ENCODE assay signal across 8 cellular contexts in genomic region chr18:57819671-57820460, GRCh38. TPM values are rescaled to one million over a fixed set of nuclear protein-coding genes. Genes with fewer than 3 reads are reported as not detected.
DNase-seq lines count a peak whose midpoint lies in the region; ATAC-seq and FAIRE-seq lines count a peak whose summit lies in the region.

No MANE protein-coding gene starts in this region.

- H3K4me1 ChIP-seq in CD4-positive, alpha-beta memory T cell (ENCODE audit: insufficient read depth, low read length) = no peaks in the 10 kb centered on the region

- no peak overlapping the region for H3K4me3 Mint-ChIP-seq in stimulated activated naive B cell treated with anti-CD40 and anti-IgM and Interleukin-4, amounts not matched to agents 10 μg/mL and 1 μg/mL and 100 μg/mL, for 72 hours
- no peak overlapping the region for H3K4me3 Mint-ChIP-seq in CD4-positive, alpha-beta memory T cell

- no peaks in the 10 kb centered on the region for H3K9me3 ChIP-seq in CD4-positive, alpha-beta memory T cell (ENCODE audit: control insufficient read depth in 1 of 2, low read length in 2 of 2)

- no peaks in the 10 kb centered on the region for H3K27me3 ChIP-seq in CD4-positive, alpha-beta memory T cell (ENCODE audit: insufficient read depth, low read length)

- H3K4me3 ChIP-seq in CD4-positive, alpha-beta memory T cell (ENCODE audit: low read length in 2 of 2) = no peak overlapping the region

- H3K27me3 Mint-ChIP-seq in stimulated activated naive B cell treated with anti-CD40 and anti-IgM and Interleukin-4, amounts not matched to agents 10 μg/mL and 1 μg/mL and 100 μg/mL, for 72 hours = no peaks in the 10 kb centered on the region
- H3K27me3 Mint-ChIP-seq in CD4-positive, alpha-beta memory T cell = peaks cover 0 to 7% of the 10 kb centered on the region in 2 donors

- no peak overlapping the region for H3K27ac ChIP-seq in caudate nucleus (ENCODE audit: low read depth, low read length)
- no peak overlapping the region for H3K27ac ChIP-seq in CD4-positive, alpha-beta memory T cell (ENCODE audit: low read depth, low read length)

- intact Hi-C loops in cardiac septum (cut with DNase I) = no loop called here
- intact Hi-C loops in CD4-positive, alpha-beta memory T cell (cut with micrococcal nuclease) = no loop called here

- ATAC-seq in stimulated activated naive B cell treated with anti-CD40 and anti-IgM and Interleukin-4, amounts not matched to agents 10 μg/mL and 1 μg/mL and 100 μg/mL, for 72 hours (replicated peaks) = peak; percentile 41 to 66

- POLR2A ChIA-PET in CD4-positive, alpha-beta memory T cell (lab: Charles Lee; ENCODE audit: partially characterized antibody) = no interaction called here

- H3K36me3 ChIP-seq in CD4-positive, alpha-beta memory T cell (ENCODE audit: insufficient read depth, low read length) = no peaks in the 10 kb centered on the region

- peaks cover 10 to 15% of the 10 kb centered on the region in 2 donors for H3K4me1 Mint-ChIP-seq in stimulated activated naive B cell treated with anti-CD40 and anti-IgM and Interleukin-4, amounts not matched to agents 10 μg/mL and 1 μg/mL and 100 μg/mL, for 72 hours
- H3K4me1 Mint-ChIP-seq in CD4-positive, alpha-beta memory T cell = no peaks in the 10 kb centered on the region

- no peaks in the 10 kb centered on the region for H3K36me3 Mint-ChIP-seq in stimulated activated naive B cell treated with anti-CD40 and anti-IgM and Interleukin-4, amounts not matched to agents 10 μg/mL and 1 μg/mL and 100 μg/mL, for 72 hours
- H3K36me3 Mint-ChIP-seq in CD4-positive, alpha-beta memory T cell = no peaks in the 10 kb centered on the region

- peak; percentile 9 for FAIRE-seq in GM18507 (lab: Jason Lieb, UNC)

- peaks cover 0 to 3% of the 10 kb centered on the region in 2 donors for H3K9me3 Mint-ChIP-seq in stimulated activated naive B cell treated with anti-CD40 and anti-IgM and Interleukin-4, amounts not matched to agents 10 μg/mL and 1 μg/mL and 100 μg/mL, for 72 hours
- H3K9me3 Mint-ChIP-seq in CD4-positive, alpha-beta memory T cell = peaks cover 0 to 4% (median 0%) of the 10 kb centered on the region in 8 donors

- CTCF ChIA-PET in CD4-positive, alpha-beta memory T cell (lab: Charles Lee; ENCODE audit: partially characterized antibody) = no interaction called here

- H3K27ac Mint-ChIP-seq in stimulated activated naive B cell treated with anti-CD40 and anti-IgM and Interleukin-4, amounts not matched to agents 10 μg/mL and 1 μg/mL and 100 μg/mL, for 72 hours = no peak overlapping the region
- no peak overlapping the region for H3K27ac Mint-ChIP-seq in CD4-positive, alpha-beta memory T cell

- no peak for DNase-seq in GM18507 (ENCODE audit: extremely low spot score, insufficient read length, low read depth)
- DNase-seq in HPDE6-E6E7 (ENCODE audit: extremely low spot score) = peak; percentile 69
- peak; percentile 58 to 79 for DNase-seq in SW 1271 (lab: John Stamatoyannopoulos, UW)
- DNase-seq in cardiac septum (ENCODE audit: low spot score) = peak; percentile 81
- DNase-seq in stimulated activated naive B cell treated with anti-CD40 and anti-IgM and Interleukin-4, amounts not matched to agents 10 μg/mL and 1 μg/mL and 100 μg/mL, for 72 hours = no peak
- no peak for DNase-seq in caudate nucleus (lab: John Stamatoyannopoulos, UW)
- no peak for DNase-seq in CD4-positive, alpha-beta memory T cell
- no peak for DNase-seq in stimulated activated CD4-positive, alpha-beta T cell treated with anti-CD3 and anti-CD28 coated beads, Interleukin-2, amount 100 ng/mL, for 24 hours

RNA-seq across cellular contexts. Expression of gene ATP8B1, which starts 16.8 kb away (rescaled TPM):
- 9.3 TPM for total RNA-seq in cardiac septum
- not detected for total RNA-seq in CD4-positive, alpha-beta memory T cell
- polyA plus RNA-seq in CD4-positive, alpha-beta memory T cell = under 1 TPM in 1 of 2 donors, not detected in 1; 0.24 TPM

Comparison
In these comparisons a context has a peak if more than half of its experiments do, and no peak if none do; other contexts are left out.
1. DNase-seq: peak in HPDE6-E6E7 (single experiment), SW 1271 (2 of 2) and cardiac septum (single experiment); none in GM18507 (single experiment), stimulated activated naive B cell treated with anti-CD40 and anti-IgM and Interleukin-4, amounts not matched to agents 10 μg/mL and 1 μg/mL and 100 μg/mL, for 72 hours (single experiment), caudate nucleus (0 of 61), CD4-positive, alpha-beta memory T cell (0 of 5) and stimulated activated CD4-positive, alpha-beta T cell treated with anti-CD3 and anti-CD28 coated beads, Interleukin-2, amount 100 ng/mL, for 24 hours (0 of 2).